Comparison of ENCODE assay signal across 1 cellular context in genomic region chr9:132877447-132877817, GRCh38.
TF ChIP-seq lines count a peak whose summit lies in the region.

No MANE protein-coding gene starts in this region.

TF ChIP-seq in HepG2, 621 proteins besides CTCF, POLR2A, EP300 and RAD21:
- no peak for TF ChIP-seq PHF20 (CRISPR knock-in tag; IDR thresholded peaks at IDR 0.05)
TF ChIP-seq in HepG2: peak in this region for 0.
